12 cellular contexts compared by ENCODE assay signal in genomic region chr15:55685292-55685691, GRCh38.
DNase-seq lines count a peak whose midpoint lies in the region; ATAC-seq and TF ChIP-seq lines count a peak whose summit lies in the region.
"Had no signal": no experiment of that assay in that cellular context is flagged by ENCODE, and none has a peak within 500 bp of the region (broad histone marks: within the 10 kb centered on the region; RNA-seq: fewer than 3 reads in every experiment).

No MANE protein-coding gene starts in this region.

- peak; percentile 85 for ATAC-seq in GM18909 (IDR thresholded peaks at IDR 0.05; ENCODE audit: poor library complexity, unreplicated experiment)
- peak; percentile 93 for ATAC-seq in HG02759 (IDR thresholded peaks at IDR 0.05; ENCODE audit: unreplicated experiment)
- ATAC-seq: activated CD8-positive, alpha-beta memory T cell treated with anti-CD3 and anti-CD28 coated beads, Interleukin-2, amount 10 ng/mL, durations not matched to agents 7 days and 5 days; upper lobe of right lung had no signal

- DNase-seq in AG09319 (ENCODE audit: extremely low read depth, low read depth) = peak; percentile 54
- peak; percentile 26 for DNase-seq in NAMALWA (ENCODE audit: low spot score)
- DNase-seq in NCI-H510A (lab: John Stamatoyannopoulos, UW) = no peak
- no peak for DNase-seq in NCI-H1092 (lab: John Stamatoyannopoulos, UW)
- no peak for DNase-seq in putamen (ENCODE audit: low spot score)
- DNase-seq in activated CD8-positive, alpha-beta memory T cell treated with anti-CD3 and anti-CD28 coated beads for 24 hours = no peak
- DNase-seq: activated CD8-positive, alpha-beta memory T cell treated with anti-CD3 and anti-CD28 coated beads, Interleukin-2, amount 10 ng/mL, durations not matched to agents 7 days and 5 days; brain microvascular endothelial cell; Kasumi-1; upper lobe of right lung had no signal

- TF ChIP-seq CTCF in AG09319 (IDR thresholded peaks at IDR 0.05; ENCODE audit: low read depth, low read length) = no peak

Comparison
In these comparisons a context has a peak if more than half of its experiments do, and no peak if none do; other contexts are left out.
1. DNase-seq: peak in AG09319 (single experiment) and NAMALWA (single experiment); none in NCI-H510A (single experiment), NCI-H1092 (single experiment), putamen (single experiment) and activated CD8-positive, alpha-beta memory T cell treated with anti-CD3 and anti-CD28 coated beads for 24 hours (single experiment).